In the genomic region with DNA sequence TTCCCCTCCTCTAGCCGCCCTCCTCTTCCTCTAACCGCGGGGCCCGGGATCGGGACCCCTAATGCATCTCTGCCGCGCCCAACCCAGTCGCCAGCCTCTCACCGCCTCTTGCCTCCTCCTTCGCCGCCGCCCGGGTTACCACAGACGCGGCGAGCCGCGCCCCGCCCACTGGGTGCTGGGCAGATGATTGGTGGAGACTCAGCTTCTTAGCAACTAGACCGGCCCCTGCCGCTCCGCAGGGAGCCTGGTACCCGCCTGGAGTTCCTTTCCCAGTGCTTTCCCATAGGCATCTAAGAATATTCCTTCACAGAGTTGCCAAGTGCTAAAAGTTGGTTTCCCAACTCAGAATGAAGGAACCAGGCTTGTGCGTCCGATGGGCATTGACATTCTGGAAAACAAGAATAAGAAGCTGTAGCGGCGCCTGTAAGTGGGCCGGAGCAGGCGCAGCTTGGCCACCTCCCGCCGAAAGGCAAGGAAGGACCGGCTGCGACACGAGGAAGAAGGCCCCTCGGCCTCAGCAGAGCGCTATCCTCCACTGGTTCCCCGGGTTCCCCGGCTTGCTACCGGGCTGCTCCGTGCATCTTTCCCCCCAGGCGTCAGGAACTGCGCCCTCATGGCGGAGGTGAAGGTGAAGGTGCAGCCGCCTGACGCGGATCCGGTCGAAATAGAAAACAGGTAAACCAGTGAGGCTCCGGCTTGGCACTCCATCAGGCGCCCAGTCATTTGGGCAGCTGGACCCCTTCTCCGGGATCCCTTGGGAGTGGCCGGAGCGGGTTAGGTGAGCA, we compare ENCODE assay signal across 8 cellular contexts. TPM values are rescaled to one million over a fixed set of nuclear protein-coding genes. Genes with fewer than 3 reads are reported as not detected.
DNase-seq lines count a peak whose midpoint lies in the region; ATAC-seq and TF ChIP-seq lines count a peak whose summit lies in the region.

A gene (minus strand): TSS at position 137 of the 785 bp plus-strand sequence. CDS start 1,672 bp downstream, outside the sequence.
A gene with protein sequence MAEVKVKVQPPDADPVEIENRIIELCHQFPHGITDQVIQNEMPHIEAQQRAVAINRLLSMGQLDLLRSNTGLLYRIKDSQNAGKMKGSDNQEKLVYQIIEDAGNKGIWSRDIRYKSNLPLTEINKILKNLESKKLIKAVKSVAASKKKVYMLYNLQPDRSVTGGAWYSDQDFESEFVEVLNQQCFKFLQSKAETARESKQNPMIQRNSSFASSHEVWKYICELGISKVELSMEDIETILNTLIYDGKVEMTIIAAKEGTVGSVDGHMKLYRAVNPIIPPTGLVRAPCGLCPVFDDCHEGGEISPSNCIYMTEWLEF (plus strand): TSS at position 497 of the 785 bp plus-strand sequence. CDS start 117 bp downstream, at position 614.

- POLR2A ChIA-PET in T-cell (lab: Charles Lee): interaction anchor here (0.8 to 2.8 kb wide), 6 partner anchors 30 to 500 kb away, joined by 3 to 59 read pairs (median 5); a partner anchor contains a TSS

- no peaks in the 10 kb centered on the region for H3K9me3 ChIP-seq in heart right ventricle

- peak within 1 kb of the TSS; percentile 92 to 94 for H3K27ac Mint-ChIP-seq in T-cell
- peak within 1 kb of the TSS; percentile 99 for H3K27ac Mint-ChIP-seq in type B pancreatic cell

- in situ Hi-C loops in GM13977 (cut with MboI; ENCODE audit: low pct_unique_long_range_greater_than_20kb, low sequenced_read_pairs, unreplicated experiment): no loop called here

- H3K4me3 Mint-ChIP-seq in T-cell (peak within 1 kb of the TSS; percentile 96 to 98 (median 96)), type B pancreatic cell (peak within 1 kb of the TSS; percentile 92)

- H3K4me1 Mint-ChIP-seq in T-cell (peaks cover 26 to 39% (median 30%) of the 10 kb centered on the region in 3 donors), type B pancreatic cell (ENCODE audit: unreplicated experiment) (peaks cover 9% of the 10 kb centered on the region)

- H3K36me3 ChIP-seq in heart right ventricle: peaks cover 0 to 34% (median 5%) of the 10 kb centered on the region in 9 donors

- ATAC-seq in HG02870 (IDR thresholded peaks at IDR 0.05; ENCODE audit: unreplicated experiment) (peak; percentile 99), T-cell (replicated peaks in 1 of 4) (peak; percentile 93 to 98 (median 97)), heart right ventricle (peak; percentile 100)

- H3K27ac ChIP-seq in heart right ventricle: peak within 1 kb of the TSS; percentile 34 to 95 (median 86)

- intact Hi-C loops in heart right ventricle (cut with DNase I): loop anchor here in 7 of 10 donors (1.0 to 10.0 kb wide), 7 partner anchors 30 to 180 kb away; a partner anchor contains a TSS

- H3K4me3 ChIP-seq in heart right ventricle: peak within 1 kb of the TSS; percentile 64 to 100 (median 84)

- DNase-seq in GM13977 (ENCODE audit: low spot score) (peak; percentile 94), NCI-H146 (lab: John Stamatoyannopoulos, UW) (peak; percentile 99), T-cell (peak; percentile 83 to 94 (median 89)), amniotic epithelial cell (ENCODE audit: low read depth) (peak; percentile 93), heart right ventricle (peak; percentile 95), pons (ENCODE audit: low spot score) (peak; percentile 97), type B pancreatic cell (ENCODE audit: extremely low spot score, unreplicated experiment) (peak; percentile 97)

- no peaks in the 10 kb centered on the region for H3K27me3 ChIP-seq in heart right ventricle

- H3K27me3 Mint-ChIP-seq in T-cell: no peaks in the 10 kb centered on the region
- H3K27me3 Mint-ChIP-seq in type B pancreatic cell: no peaks in the 10 kb centered on the region

- CTCF ChIA-PET in T-cell (lab: Charles Lee): interaction anchor here (0.5 to 2.7 kb wide), 7 partner anchors 30 to 1257 kb away, joined by 3 to 31 read pairs (median 3); a partner anchor contains a TSS

- H3K9me3 Mint-ChIP-seq in T-cell (no peaks in the 10 kb centered on the region), type B pancreatic cell (no peaks in the 10 kb centered on the region)

- TF ChIP-seq CTCF in GM13977 (IDR thresholded peaks at IDR 0.05; ENCODE audit: extremely low read depth, insufficient read depth, missing control alignments) (no peak), heart right ventricle (IDR thresholded peaks at IDR 0.05) (no peak), type B pancreatic cell (conservative IDR thresholded peaks at IDR 0.05) (no peak)

- H3K36me3 Mint-ChIP-seq in T-cell (peaks cover 11% of the 10 kb centered on the region), type B pancreatic cell (no peaks in the 10 kb centered on the region)

- WGBS in heart right ventricle, 2 donors: 0 to 1% methylated on average over 53 of the region's 53 CpGs

- H3K4me1 ChIP-seq in heart right ventricle: peaks cover 0 to 26% (median 20%) of the 10 kb centered on the region in 9 donors

RNA-seq across cellular contexts. Expression of the first gene that starts in this region (rescaled TPM):
- 1 to 10 TPM; 2.3 to 4.0 (median 3.2) TPM for total RNA-seq in T-cell
- 1 to 10 TPM in 3 of 10 donors, under 1 TPM in 7; 0.35 to 1.7 (median 0.83) TPM for total RNA-seq in heart right ventricle
- 1 to 10 TPM in 1 of 2 donors, under 1 TPM in 1; 0.78 to 1.3 TPM for polyA plus RNA-seq in heart right ventricle
- total RNA-seq in type B pancreatic cell (ENCODE audit: low replicate concordance): 3.3 and 6.5 TPM in 2 replicates

RNA-seq across cellular contexts. Expression of the second gene that starts in this region (rescaled TPM):
- 1 to 10 TPM; 5.9 to 8.8 (median 8.3) TPM for total RNA-seq in T-cell
- total RNA-seq in heart right ventricle: 10 to 100 TPM in 1 of 10 donors, 1 to 10 TPM in 9; 6.5 to 10.1 (median 7.8) TPM
- polyA plus RNA-seq in heart right ventricle: 1 to 10 TPM; 6.9 to 7.8 TPM
- total RNA-seq in type B pancreatic cell (ENCODE audit: low replicate concordance): 8.5 and 10.7 TPM in 2 replicates

Comparison
In these comparisons a context has a peak if more than half of its experiments do, and no peak if none do; other contexts are left out.
1. Peak in every context shown above with its lines: DNase-seq, ATAC-seq, H3K4me3 ChIP-seq and H3K27ac ChIP-seq.